Comparison of ENCODE assay signal across 33 cellular contexts in the genomic region with DNA sequence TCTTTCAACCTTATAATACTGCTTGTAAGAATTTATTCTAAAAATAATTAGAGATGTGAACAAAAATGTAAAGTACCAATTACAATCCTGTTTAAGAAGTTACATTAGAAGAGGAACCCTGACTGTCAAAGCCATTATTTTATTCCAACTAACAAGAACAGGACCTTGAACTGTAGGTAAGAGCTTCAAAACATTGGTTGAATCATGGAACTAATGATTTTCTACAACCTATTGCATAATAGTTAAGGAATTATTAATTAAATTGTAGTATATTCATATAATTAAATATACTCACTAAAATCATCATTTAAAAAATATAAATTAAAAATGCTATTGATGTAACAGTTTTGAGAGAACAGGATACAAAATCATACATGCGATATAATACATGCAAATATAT.
"Had no signal": no experiment of that assay in that cellular context is flagged by ENCODE, and none has a peak within 500 bp of the region (broad histone marks: within the 10 kb centered on the region; RNA-seq: fewer than 3 reads in every experiment).

No MANE protein-coding gene starts in this region.

- H3K27me3 ChIP-seq: ascending aorta, cardiac muscle cell had no signal

- H3K36me3 ChIP-seq: ascending aorta, cardiac muscle cell, WERI-Rb-1 had no signal

- H3K4me1 ChIP-seq: ascending aorta had no signal

- H3K27ac ChIP-seq: ascending aorta, cardiac muscle cell, WERI-Rb-1 had no signal

- H3K9me3 ChIP-seq: ascending aorta had no signal

- DNase-seq: activated CD4-positive, alpha-beta memory T cell treated with anti-CD3 and anti-CD28 coated beads, Interleukin-2, amount 10 ng/mL, durations not matched to agents 7 days and 5 days; activated CD4-positive, alpha-beta T cell treated with anti-CD3 and anti-CD28 coated beads for 1 hour; activated CD4-positive, alpha-beta T cell treated with anti-CD3 and anti-CD28 coated beads for 36 hours; activated CD4-positive, alpha-beta T cell treated with anti-CD3 and anti-CD28 coated beads for 48 hours; activated CD4-positive, alpha-beta T cell treated with anti-CD3 and anti-CD28 coated beads, Interleukin-2, amount 10 ng/mL, durations not matched to agents 7 days and 5 days; activated CD4-positive, alpha-beta T cell treated with anti-CD3 and anti-CD28 coated beads, Interleukin-2, amount 50 U/mL, for 48 hours; activated CD4-positive, CD25-positive, alpha-beta regulatory T cell; activated CD8-positive, alpha-beta memory T cell treated with anti-CD3 and anti-CD28 coated beads for 24 hours; activated CD8-positive, alpha-beta memory T cell treated with anti-CD3 and anti-CD28 coated beads, Interleukin-2, amount 10 ng/mL, durations not matched to agents 7 days and 5 days; activated CD8-positive, alpha-beta memory T cell treated with anti-CD3 and anti-CD28 coated beads, Interleukin-2, amount 50 U/mL, for 48 hours; activated CD8-positive, alpha-beta T cell treated with anti-CD3 and anti-CD28 coated beads, Interleukin-2, amount 10 ng/mL, durations not matched to agents 7 days and 5 days; activated effector memory CD4-positive, alpha-beta T cell treated with Interleukin-2 at 50 U/mL for 16 hours; activated gamma-delta T cell; activated naive CD4-positive, alpha-beta T cell treated with anti-CD3 and anti-CD28 coated beads, Interleukin-2, amount 10 ng/mL, durations not matched to agents 7 days and 5 days; activated naive CD4-positive, alpha-beta T cell treated with Interleukin-2 at 50 U/mL for 16 hours; activated naive CD8-positive, alpha-beta T cell treated with anti-CD3 and anti-CD28 coated beads, Interleukin-2, amount 10 ng/mL, durations not matched to agents 7 days and 5 days; activated naive CD8-positive, alpha-beta T cell treated with anti-CD3 and anti-CD28 coated beads, Interleukin-2, amount 50 U/mL, for 24 hours; activated T-cell treated with anti-CD3 and anti-CD28 coated beads, Interleukin-2, amount 50 U/mL, for 24 hours; activated T-cell treated with anti-CD3 and anti-CD28 coated beads, Interleukin-2, amount 50 U/mL, for 48 hours; amygdala; anterior cingulate cortex; caudate nucleus; cerebellar nuclear complex; T-helper 1 cell; T-helper 2 cell; T-helper 9 cell; WERI-Rb-1 had no signal

- FAIRE-seq: bronchial epithelial cell, TTC549 had no signal

- ATAC-seq: activated CD4-positive, alpha-beta T cell treated with anti-CD3 and anti-CD28 coated beads for 36 hours; activated CD4-positive, CD25-positive, alpha-beta regulatory T cell treated with anti-CD3 and anti-CD28 coated beads, Interleukin-2, amount 50 U/mL, for 24 hours; activated CD8-positive, alpha-beta memory T cell treated with anti-CD3 and anti-CD28 coated beads, Interleukin-2, amount 10 ng/mL, durations not matched to agents 7 days and 5 days; activated CD8-positive, alpha-beta T cell treated with anti-CD3 and anti-CD28 coated beads, Interleukin-2, amount 10 ng/mL, durations not matched to agents 7 days and 5 days; activated naive CD8-positive, alpha-beta T cell treated with anti-CD3 and anti-CD28 coated beads, Interleukin-2, amount 50 U/mL, for 24 hours; WTC11 had no signal

- H3K4me3 ChIP-seq: ascending aorta, cardiac muscle cell had no signal
